ENCODE assay signal across 11 cellular contexts in the genomic region with DNA sequence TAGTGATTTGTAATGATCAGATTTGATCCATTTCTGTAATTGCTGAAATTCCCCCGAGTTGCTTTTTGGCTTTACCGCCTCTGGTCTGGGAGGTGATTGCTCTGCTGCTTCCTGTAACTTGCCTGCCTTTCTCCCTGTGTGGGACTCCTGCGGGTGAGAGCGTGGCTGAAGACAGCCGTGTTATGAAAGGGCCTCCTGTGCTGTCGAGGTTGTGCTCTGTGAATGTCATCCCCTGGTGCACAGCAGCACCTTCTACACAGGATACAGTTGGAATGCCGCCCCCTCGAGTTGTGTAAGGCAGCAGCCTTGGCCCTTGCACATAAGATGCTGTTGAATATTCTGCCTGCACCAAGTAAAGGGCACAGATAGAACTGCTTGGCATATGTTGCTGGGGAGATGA. TPM values are rescaled to one million over a fixed set of nuclear protein-coding genes. Genes with fewer than 3 reads are reported as not detected.
DNase-seq lines count a peak whose midpoint lies in the region; ATAC-seq, FAIRE-seq and TF ChIP-seq lines count a peak whose summit lies in the region.
"Had no signal": no experiment of that assay in that cellular context is flagged by ENCODE, and none has a peak within 500 bp of the region (broad histone marks: within the 10 kb centered on the region; RNA-seq: fewer than 3 reads in every experiment).

No MANE protein-coding gene starts in this region.

- peaks cover 46 to 58% of the 10 kb centered on the region in 2 donors for H3K4me1 Mint-ChIP-seq in natural killer cell treated with Interleukin-12 subunit alpha and Interleukin-12 subunit beta and Interleukin-15 and Interleukin-18, amount 100 ng/mL, for 72 hours (ENCODE audit: low read depth in 2 of 2)

- 0 out of 3 replicates have a peak, but pooled peaks have one; percentile 9 for TF ChIP-seq CTCF in GM12872 (IDR thresholded peaks at IDR 0.05; ENCODE audit: insufficient read depth, low read depth, low read length)

- peak; percentile 80 to 88 for ATAC-seq in natural killer cell treated with Interleukin-12 subunit alpha and Interleukin-12 subunit beta and Interleukin-15 and Interleukin-18, amount 100 ng/mL, for 72 hours
- ATAC-seq in GM18907 (IDR thresholded peaks at IDR 0.05; ENCODE audit: unreplicated experiment): no peak
- ATAC-seq: stimulated activated naive B cell treated with anti-CD40 and anti-IgM and Interleukin-4, amounts not matched to agents 10 μg/mL and 1 μg/mL and 100 μg/mL, for 72 hours had no signal

- H3K9me3 Mint-ChIP-seq in natural killer cell treated with Interleukin-12 subunit alpha and Interleukin-12 subunit beta and Interleukin-15 and Interleukin-18, amount 100 ng/mL, for 72 hours: no peaks in the 10 kb centered on the region
- H3K9me3 Mint-ChIP-seq: stimulated activated naive B cell treated with anti-CD40 and anti-IgM and Interleukin-4, amounts not matched to agents 10 μg/mL and 1 μg/mL and 100 μg/mL, for 72 hours had no signal

- DNase-seq in astrocyte of the hippocampus (ENCODE audit: low read depth, low spot score) (peak; percentile 20), CD1c-positive myeloid dendritic cell (ENCODE audit: extremely low spot score) (no peak), hepatic stellate cell (ENCODE audit: low spot score) (no peak), H54 (ENCODE audit: insufficient read length, low spot score) (no peak)
- DNase-seq in natural killer cell treated with Interleukin-12 subunit alpha and Interleukin-12 subunit beta and Interleukin-15 and Interleukin-18, amount 100 ng/mL, for 72 hours (ENCODE audit: low spot score): peak; percentile 65
- DNase-seq: heart right ventricle; SHP77; stimulated activated naive B cell treated with anti-CD40 and anti-IgM and Interleukin-4, amounts not matched to agents 10 μg/mL and 1 μg/mL and 100 μg/mL, for 72 hours had no signal

- peak overlapping the region; percentile 78 for H3K4me3 Mint-ChIP-seq in natural killer cell treated with Interleukin-12 subunit alpha and Interleukin-12 subunit beta and Interleukin-15 and Interleukin-18, amount 100 ng/mL, for 72 hours
- H3K4me3 Mint-ChIP-seq: stimulated activated naive B cell treated with anti-CD40 and anti-IgM and Interleukin-4, amounts not matched to agents 10 μg/mL and 1 μg/mL and 100 μg/mL, for 72 hours had no signal

- peak overlapping the region; percentile 83 to 86 for H3K27ac Mint-ChIP-seq in natural killer cell treated with Interleukin-12 subunit alpha and Interleukin-12 subunit beta and Interleukin-15 and Interleukin-18, amount 100 ng/mL, for 72 hours

- no peaks in the 10 kb centered on the region for H3K27me3 Mint-ChIP-seq in natural killer cell treated with Interleukin-12 subunit alpha and Interleukin-12 subunit beta and Interleukin-15 and Interleukin-18, amount 100 ng/mL, for 72 hours
- H3K27me3 Mint-ChIP-seq: stimulated activated naive B cell treated with anti-CD40 and anti-IgM and Interleukin-4, amounts not matched to agents 10 μg/mL and 1 μg/mL and 100 μg/mL, for 72 hours had no signal

- peaks cover 42% of the 10 kb centered on the region for H3K36me3 Mint-ChIP-seq in natural killer cell treated with Interleukin-12 subunit alpha and Interleukin-12 subunit beta and Interleukin-15 and Interleukin-18, amount 100 ng/mL, for 72 hours

- no peak for FAIRE-seq in H54 (lab: Jason Lieb, UNC)

- TF ChIP-seq POLR2A in H54 (IDR thresholded peaks at IDR 0.05; ENCODE audit: low read depth, low read length): no peak

TF ChIP-seq in PFSK-1, 5 proteins besides CTCF, POLR2A, EP300 and RAD21:
- TF ChIP-seq, protein P1, sequence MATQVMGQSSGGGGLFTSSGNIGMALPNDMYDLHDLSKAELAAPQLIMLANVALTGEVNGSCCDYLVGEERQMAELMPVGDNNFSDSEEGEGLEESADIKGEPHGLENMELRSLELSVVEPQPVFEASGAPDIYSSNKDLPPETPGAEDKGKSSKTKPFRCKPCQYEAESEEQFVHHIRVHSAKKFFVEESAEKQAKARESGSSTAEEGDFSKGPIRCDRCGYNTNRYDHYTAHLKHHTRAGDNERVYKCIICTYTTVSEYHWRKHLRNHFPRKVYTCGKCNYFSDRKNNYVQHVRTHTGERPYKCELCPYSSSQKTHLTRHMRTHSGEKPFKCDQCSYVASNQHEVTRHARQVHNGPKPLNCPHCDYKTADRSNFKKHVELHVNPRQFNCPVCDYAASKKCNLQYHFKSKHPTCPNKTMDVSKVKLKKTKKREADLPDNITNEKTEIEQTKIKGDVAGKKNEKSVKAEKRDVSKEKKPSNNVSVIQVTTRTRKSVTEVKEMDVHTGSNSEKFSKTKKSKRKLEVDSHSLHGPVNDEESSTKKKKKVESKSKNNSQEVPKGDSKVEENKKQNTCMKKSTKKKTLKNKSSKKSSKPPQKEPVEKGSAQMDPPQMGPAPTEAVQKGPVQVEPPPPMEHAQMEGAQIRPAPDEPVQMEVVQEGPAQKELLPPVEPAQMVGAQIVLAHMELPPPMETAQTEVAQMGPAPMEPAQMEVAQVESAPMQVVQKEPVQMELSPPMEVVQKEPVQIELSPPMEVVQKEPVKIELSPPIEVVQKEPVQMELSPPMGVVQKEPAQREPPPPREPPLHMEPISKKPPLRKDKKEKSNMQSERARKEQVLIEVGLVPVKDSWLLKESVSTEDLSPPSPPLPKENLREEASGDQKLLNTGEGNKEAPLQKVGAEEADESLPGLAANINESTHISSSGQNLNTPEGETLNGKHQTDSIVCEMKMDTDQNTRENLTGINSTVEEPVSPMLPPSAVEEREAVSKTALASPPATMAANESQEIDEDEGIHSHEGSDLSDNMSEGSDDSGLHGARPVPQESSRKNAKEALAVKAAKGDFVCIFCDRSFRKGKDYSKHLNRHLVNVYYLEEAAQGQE (IDR thresholded peaks at IDR 0.05; ENCODE audit: insufficient read depth in 1 of 2, low read depth in 2 of 2, low read length in 2 of 2): no peak
- TF ChIP-seq POLR2AphosphoS5 (IDR thresholded peaks at IDR 0.05; ENCODE audit: low read depth, low read length) (no peak), FOXP2 (optimal IDR thresholded peaks at IDR 0.05; ENCODE audit: borderline replicate concordance, extremely low read depth, extremely low read length, insufficient read depth) (peak; percentile 48), SIN3A (IDR thresholded peaks at IDR 0.05; ENCODE audit: borderline replicate concordance, insufficient read depth, low read length) (no peak), TAF1 (IDR thresholded peaks at IDR 0.05; ENCODE audit: borderline replicate concordance, insufficient read depth, low read length) (no peak)

RNA-seq across cellular contexts. Expression of a gene that starts 5.9 kb away (rescaled TPM):
- polyA plus RNA-seq in PFSK-1 (2012; ENCODE audit: insufficient read length, low read depth): 736 TPM
- 100 to 1,000 TPM; 209 to 228 TPM for total RNA-seq in natural killer cell treated with Interleukin-12 subunit alpha and Interleukin-12 subunit beta and Interleukin-15 and Interleukin-18, amount 100 ng/mL, for 72 hours

Comparison
In these comparisons a context has a peak if more than half of its experiments do, and no peak if none do; other contexts are left out.
1. DNase-seq: peak in astrocyte of the hippocampus (single experiment) and natural killer cell treated with Interleukin-12 subunit alpha and Interleukin-12 subunit beta and Interleukin-15 and Interleukin-18, amount 100 ng/mL, for 72 hours (single experiment); none in CD1c-positive myeloid dendritic cell (single experiment), hepatic stellate cell (single experiment) and H54 (single experiment).